16 cellular contexts compared by ENCODE assay signal in genomic region chr2:179226203-179226960, GRCh38. TPM values are rescaled to one million over a fixed set of nuclear protein-coding genes. Genes with fewer than 3 reads are reported as not detected.
DNase-seq lines count a peak whose midpoint lies in the region; ATAC-seq, FAIRE-seq and TF ChIP-seq lines count a peak whose summit lies in the region.
"Had no signal": no experiment of that assay in that cellular context is flagged by ENCODE, and none has a peak within 500 bp of the region (broad histone marks: within the 10 kb centered on the region; RNA-seq: fewer than 3 reads in every experiment).

No MANE protein-coding gene starts in this region.

- no peaks in the 10 kb centered on the region for H3F3A ChIP-seq in PC-3 (ENCODE audit: low read length, unreplicated experiment)

- intact Hi-C loops in PC-3 (cut with micrococcal nuclease) (loop anchor here (10.0 kb wide), 2 partner anchors 188 to 528 kb away; no protein-coding TSS in a partner anchor), kidney (cut with DNase I) (no loop called here)
- intact Hi-C loops in activated T-helper 1 cell treated with anti-CD3 and anti-CD28 coated beads, Interleukin-12 subunit alpha, Interleukin-12 subunit beta, Interleukin-2, Interleukin-4 antibody, amounts not matched to agents 30 ng/mL and 10 ng/mL and 1 ng/mL, durations not matched to agents 14 hours and 24 hours and 36 hours (cut with micrococcal nuclease), result no loop called here

- FAIRE-seq in kidney (lab: Jason Lieb, UNC), result peak; percentile 13
- FAIRE-seq: K562 had no signal

- H3K4me3 Mint-ChIP-seq in activated T-helper 1 cell treated with anti-CD3 and anti-CD28 coated beads, Interleukin-12 subunit alpha, Interleukin-12 subunit beta, Interleukin-2, Interleukin-4 antibody, amounts not matched to agents 30 ng/mL and 10 ng/mL and 1 ng/mL, durations not matched to agents 14 hours and 24 hours and 36 hours, result no peak overlapping the region
- H3K4me3 Mint-ChIP-seq: activated CD4-positive, alpha-beta memory T cell treated with anti-CD3 and anti-CD28 coated beads for 36 hours had no signal

- H3K4me2 ChIP-seq in PC-3 (ENCODE audit: low read length), result no peak overlapping the region

- peaks cover 1% of the 10 kb centered on the region for H3K36me3 Mint-ChIP-seq in activated T-helper 1 cell treated with anti-CD3 and anti-CD28 coated beads, Interleukin-12 subunit alpha, Interleukin-12 subunit beta, Interleukin-2, Interleukin-4 antibody, amounts not matched to agents 30 ng/mL and 10 ng/mL and 1 ng/mL, durations not matched to agents 14 hours and 24 hours and 36 hours (ENCODE audit: low read depth)
- H3K36me3 Mint-ChIP-seq: activated CD4-positive, alpha-beta memory T cell treated with anti-CD3 and anti-CD28 coated beads for 36 hours had no signal

- H3K36me3 ChIP-seq in PC-3 (ENCODE audit: low read depth, low read length) (no peaks in the 10 kb centered on the region), kidney (ENCODE audit: control insufficient read depth in 1 of 2, insufficient read depth in 2 of 2, low read length in 2 of 2) (no peaks in the 10 kb centered on the region)

- BruUV-seq in PC-3 (replicated peaks; lab: Mats Ljungman, UMichigan), result no TSS peak

- no peaks in the 10 kb centered on the region for H3K9me2 ChIP-seq in PC-3 (replicated peaks; ENCODE audit: low read length)

- DNase-seq in COLO829 (ENCODE audit: low spot score) (peak; percentile 47), NCI-H1417 treated with DMSO at 0.1 percent for 48 hours (lab: John Stamatoyannopoulos, UW) (peak; percentile 85), PC-3 (peak; percentile 44), kidney (no peak)
- no peak for DNase-seq in activated CD4-positive, alpha-beta T cell treated with anti-CD3 and anti-CD28 coated beads for 1 hour
- DNase-seq in activated T-helper 1 cell treated with anti-CD3 and anti-CD28 coated beads, Interleukin-12 subunit alpha, Interleukin-12 subunit beta, Interleukin-2, Interleukin-4 antibody, amounts not matched to agents 30 ng/mL and 10 ng/mL and 1 ng/mL, durations not matched to agents 14 hours and 24 hours and 36 hours (ENCODE audit: low spot score), result no peak
- DNase-seq: activated CD4-positive, alpha-beta memory T cell treated with anti-CD3 and anti-CD28 coated beads for 36 hours; aorta; islet precursor cell; NCI-H2171; RPMI8226; upper lobe of right lung had no signal

- H3K9me3 ChIP-seq in PC-3 (ENCODE audit: low read length), result no peaks in the 10 kb centered on the region
- no peaks in the 10 kb centered on the region for H3K9me3 ChIP-seq in kidney (ENCODE audit: control insufficient read depth in 1 of 2, low read length in 2 of 2)
- H3K9me3 ChIP-seq: upper lobe of right lung had no signal

- ATAC-seq in PC-3, result no peak
- no peak for ATAC-seq in GM21825 (IDR thresholded peaks at IDR 0.05; ENCODE audit: unreplicated experiment)
- no peak for ATAC-seq in HG03108 (IDR thresholded peaks at IDR 0.05; ENCODE audit: unreplicated experiment)
- ATAC-seq: K562, upper lobe of right lung had no signal

- H3K27ac ChIP-seq in PC-3 (ENCODE audit: low read length), result no peak overlapping the region
- H3K27ac ChIP-seq in kidney (ENCODE audit: low read depth in 2 of 2, low read length in 2 of 2), result no peak overlapping the region
- H3K27ac ChIP-seq: upper lobe of right lung had no signal

- no peaks in the 10 kb centered on the region for H3K27me3 ChIP-seq in PC-3 (ENCODE audit: low read length)
- H3K27me3 ChIP-seq: upper lobe of right lung had no signal

- CTCF ChIA-PET in PC-3 (lab: Charles Lee), result no interaction called here

- H3K9ac ChIP-seq in PC-3 (ENCODE audit: low read length) (no peak overlapping the region), kidney (ENCODE audit: low read length in 2 of 2) (no peak overlapping the region)

- H3K9me3 Mint-ChIP-seq in activated T-helper 1 cell treated with anti-CD3 and anti-CD28 coated beads, Interleukin-12 subunit alpha, Interleukin-12 subunit beta, Interleukin-2, Interleukin-4 antibody, amounts not matched to agents 30 ng/mL and 10 ng/mL and 1 ng/mL, durations not matched to agents 14 hours and 24 hours and 36 hours, result no peaks in the 10 kb centered on the region
- H3K9me3 Mint-ChIP-seq: activated CD4-positive, alpha-beta memory T cell treated with anti-CD3 and anti-CD28 coated beads for 36 hours; activated T-helper 2 cell treated with anti-CD3 and anti-CD28 coated beads, Interferon-gamma antibody, Interleukin-2, Interleukin-4, amounts not matched to agents 10 μg/mL and 5 μg/mL and 100 μg/mL, durations not matched to agents 14 hours and 24 hours and 36 hours had no signal

- H3K4me3 ChIP-seq in PC-3 (ENCODE audit: low read length) (no peak overlapping the region), kidney (ENCODE audit: low read length in 2 of 2) (no peak overlapping the region)
- H3K4me3 ChIP-seq: K562, upper lobe of right lung had no signal

- POLR2A ChIA-PET in PC-3 (lab: Charles Lee; ENCODE audit: unreplicated experiment), result no interaction called here

- H3K27me3 Mint-ChIP-seq in activated T-helper 1 cell treated with anti-CD3 and anti-CD28 coated beads, Interleukin-12 subunit alpha, Interleukin-12 subunit beta, Interleukin-2, Interleukin-4 antibody, amounts not matched to agents 30 ng/mL and 10 ng/mL and 1 ng/mL, durations not matched to agents 14 hours and 24 hours and 36 hours (ENCODE audit: insufficient read depth), result peaks cover 2% of the 10 kb centered on the region
- H3K27me3 Mint-ChIP-seq: activated CD4-positive, alpha-beta memory T cell treated with anti-CD3 and anti-CD28 coated beads for 36 hours had no signal

- H3K4me1 ChIP-seq in PC-3 (ENCODE audit: insufficient read depth, low read length) (peaks cover 13% of the 10 kb centered on the region), kidney (ENCODE audit: control insufficient read depth in 1 of 2, insufficient read depth in 1 of 2, low read depth in 1 of 2, low read length in 2 of 2) (no peaks in the 10 kb centered on the region)

- no peaks in the 10 kb centered on the region for H3K4me1 Mint-ChIP-seq in activated T-helper 1 cell treated with anti-CD3 and anti-CD28 coated beads, Interleukin-12 subunit alpha, Interleukin-12 subunit beta, Interleukin-2, Interleukin-4 antibody, amounts not matched to agents 30 ng/mL and 10 ng/mL and 1 ng/mL, durations not matched to agents 14 hours and 24 hours and 36 hours (ENCODE audit: low read depth)

- H3K27ac Mint-ChIP-seq in activated T-helper 1 cell treated with anti-CD3 and anti-CD28 coated beads, Interleukin-12 subunit alpha, Interleukin-12 subunit beta, Interleukin-2, Interleukin-4 antibody, amounts not matched to agents 30 ng/mL and 10 ng/mL and 1 ng/mL, durations not matched to agents 14 hours and 24 hours and 36 hours, result no peak overlapping the region
- H3K27ac Mint-ChIP-seq: activated CD4-positive, alpha-beta memory T cell treated with anti-CD3 and anti-CD28 coated beads for 36 hours; activated T-helper 2 cell treated with anti-CD3 and anti-CD28 coated beads, Interferon-gamma antibody, Interleukin-2, Interleukin-4, amounts not matched to agents 10 μg/mL and 5 μg/mL and 100 μg/mL, durations not matched to agents 14 hours and 24 hours and 36 hours had no signal

- H4K20me1 ChIP-seq in PC-3 (ENCODE audit: low read length), result no peaks in the 10 kb centered on the region

- no peak for TF ChIP-seq CTCF in PC-3 (conservative IDR thresholded peaks at IDR 0.05; ENCODE audit: low read depth, low read length)
- TF ChIP-seq CTCF in kidney (IDR thresholded peaks at IDR 0.05; ENCODE audit: borderline replicate concordance, extremely low read depth, insufficient read depth), result no peak

- H3K79me2 ChIP-seq in PC-3 (ENCODE audit: low read length), result peaks cover 71% of the 10 kb centered on the region

- no peak overlapping the region for H2AFZ ChIP-seq in PC-3 (ENCODE audit: low read length)

RNA-seq across cellular contexts. Expression of gene SESTD1, which starts 38.2 kb away (rescaled TPM):
- total RNA-seq in PC-3 (2014; rRNA removed) (12.2 and 21.3 TPM in 2 replicates), kidney (93.5 TPM)
- 9.8 TPM for polyA plus RNA-seq in kidney (ENCODE audit: insufficient read depth, low read depth, low replicate concordance)
- total RNA-seq in activated T-helper 1 cell treated with anti-CD3 and anti-CD28 coated beads, Interleukin-12 subunit alpha, Interleukin-12 subunit beta, Interleukin-2, Interleukin-4 antibody, amounts not matched to agents 30 ng/mL and 10 ng/mL and 1 ng/mL, durations not matched to agents 14 hours and 24 hours and 36 hours, result 9.6 and 12.4 TPM in 2 replicates

Comparison
In these comparisons a context has a peak if more than half of its experiments do, and no peak if none do; other contexts are left out.
1. DNase-seq: peak in COLO829 (single experiment), NCI-H1417 treated with DMSO at 0.1 percent for 48 hours (single experiment) and PC-3 (single experiment); none in kidney (single experiment), activated CD4-positive, alpha-beta T cell treated with anti-CD3 and anti-CD28 coated beads for 1 hour (single experiment) and activated T-helper 1 cell treated with anti-CD3 and anti-CD28 coated beads, Interleukin-12 subunit alpha, Interleukin-12 subunit beta, Interleukin-2, Interleukin-4 antibody, amounts not matched to agents 30 ng/mL and 10 ng/mL and 1 ng/mL, durations not matched to agents 14 hours and 24 hours and 36 hours (single experiment).